Comparison of ENCODE assay signal across 1 cellular context in the genomic region with DNA sequence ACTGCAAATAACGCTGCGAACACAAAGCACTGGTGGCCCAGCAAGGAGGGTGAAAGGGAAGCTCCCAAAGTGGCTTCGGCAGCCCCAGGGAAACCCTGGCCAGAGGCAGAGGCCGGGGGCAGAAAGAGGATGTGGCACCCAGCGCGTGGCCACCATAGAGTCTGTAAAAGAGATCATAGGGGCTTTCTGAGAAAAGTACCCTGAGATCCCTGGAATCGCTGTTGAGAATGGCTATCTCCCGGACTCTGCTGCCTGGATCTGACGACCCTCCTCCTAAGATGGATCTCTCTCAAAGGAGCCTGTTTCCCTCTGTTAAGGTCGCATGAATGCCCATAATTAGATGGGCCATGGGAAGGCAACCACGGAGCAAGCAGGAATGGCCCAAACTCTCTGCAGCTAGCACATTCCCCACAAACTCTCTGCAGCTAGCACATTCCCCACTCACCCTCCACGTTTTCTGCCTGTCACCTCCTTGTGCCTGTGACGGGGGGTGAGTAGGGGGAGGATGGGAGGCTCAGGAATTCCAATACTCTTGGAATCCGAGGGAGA.
TF ChIP-seq lines count a peak whose summit lies in the region.

No MANE protein-coding gene starts in this region.

TF ChIP-seq in WTC11, 78 proteins besides CTCF, POLR2A, EP300 and RAD21 (continued from another document):
- TF ChIP-seq, protein P1, sequence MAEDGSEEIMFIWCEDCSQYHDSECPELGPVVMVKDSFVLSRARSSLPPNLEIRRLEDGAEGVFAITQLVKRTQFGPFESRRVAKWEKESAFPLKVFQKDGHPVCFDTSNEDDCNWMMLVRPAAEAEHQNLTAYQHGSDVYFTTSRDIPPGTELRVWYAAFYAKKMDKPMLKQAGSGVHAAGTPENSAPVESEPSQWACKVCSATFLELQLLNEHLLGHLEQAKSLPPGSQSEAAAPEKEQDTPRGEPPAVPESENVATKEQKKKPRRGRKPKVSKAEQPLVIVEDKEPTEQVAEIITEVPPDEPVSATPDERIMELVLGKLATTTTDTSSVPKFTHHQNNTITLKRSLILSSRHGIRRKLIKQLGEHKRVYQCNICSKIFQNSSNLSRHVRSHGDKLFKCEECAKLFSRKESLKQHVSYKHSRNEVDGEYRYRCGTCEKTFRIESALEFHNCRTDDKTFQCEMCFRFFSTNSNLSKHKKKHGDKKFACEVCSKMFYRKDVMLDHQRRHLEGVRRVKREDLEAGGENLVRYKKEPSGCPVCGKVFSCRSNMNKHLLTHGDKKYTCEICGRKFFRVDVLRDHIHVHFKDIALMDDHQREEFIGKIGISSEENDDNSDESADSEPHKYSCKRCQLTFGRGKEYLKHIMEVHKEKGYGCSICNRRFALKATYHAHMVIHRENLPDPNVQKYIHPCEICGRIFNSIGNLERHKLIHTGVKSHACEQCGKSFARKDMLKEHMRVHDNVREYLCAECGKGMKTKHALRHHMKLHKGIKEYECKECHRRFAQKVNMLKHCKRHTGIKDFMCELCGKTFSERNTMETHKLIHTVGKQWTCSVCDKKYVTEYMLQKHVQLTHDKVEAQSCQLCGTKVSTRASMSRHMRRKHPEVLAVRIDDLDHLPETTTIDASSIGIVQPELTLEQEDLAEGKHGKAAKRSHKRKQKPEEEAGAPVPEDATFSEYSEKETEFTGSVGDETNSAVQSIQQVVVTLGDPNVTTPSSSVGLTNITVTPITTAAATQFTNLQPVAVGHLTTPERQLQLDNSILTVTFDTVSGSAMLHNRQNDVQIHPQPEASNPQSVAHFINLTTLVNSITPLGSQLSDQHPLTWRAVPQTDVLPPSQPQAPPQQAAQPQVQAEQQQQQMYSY (CRISPR knock-in tag; IDR thresholded peaks at IDR 0.05): peak; percentile 64
